8 cellular contexts compared by ENCODE assay signal in genomic region chrX:22063284-22063683, GRCh38. TPM values are rescaled to one million over a fixed set of nuclear protein-coding genes. Genes with fewer than 3 reads are reported as not detected.
A peak's percentile ranks its signal among the peaks of the same experiment; 100 is the strongest.
DNase-seq lines count a peak whose midpoint lies in the region; ATAC-seq and TF ChIP-seq lines count a peak whose summit lies in the region.

No MANE protein-coding gene starts in this region.

- H3K4me1 ChIP-seq in psoas muscle, result no peaks in the 10 kb centered on the region

- peak; percentile 81 for ATAC-seq in GM19035 (IDR thresholded peaks at IDR 0.05; ENCODE audit: unreplicated experiment)
- peak; percentile 90 for ATAC-seq in HG02885 (IDR thresholded peaks at IDR 0.05; ENCODE audit: poor library complexity, unreplicated experiment)
- ATAC-seq in psoas muscle, result no peak

- H3K9me3 ChIP-seq in psoas muscle, result peaks cover 5% of the 10 kb centered on the region

- H3K27me3 ChIP-seq in psoas muscle (ENCODE audit: insufficient read depth in 3 of 3, low read length in 2 of 3), result peaks cover 0 to 8% (median 0%) of the 10 kb centered on the region in 3 donors

- no peak overlapping the region for H3K27ac ChIP-seq in psoas muscle

- intact Hi-C loops in psoas muscle (cut with DNase I), result no loop called here

- no peak for TF ChIP-seq CTCF in psoas muscle (IDR thresholded peaks at IDR 0.05)

- DNase-seq in SK-MEL-5 (ENCODE audit: low read depth, low spot score) (peak; percentile 71), RKO (ENCODE audit: low spot score) (no peak), psoas muscle (no peak), NCI-H187 (lab: John Stamatoyannopoulos, UW) (no peak)
- peak; percentile 16 for DNase-seq in stimulated activated CD4-positive, alpha-beta T cell treated with anti-CD3 and anti-CD28 coated beads, Interleukin-12 subunit alpha, Interleukin-12 subunit beta, amount 100 ng/mL, for 4 hours
- DNase-seq in NK-92 treated with Interleukin-12 subunit alpha and Interleukin-12 subunit beta, amount 100 ng/mL, for 24 hours (lab: John Stamatoyannopoulos, UW), result no peak

- no peaks in the 10 kb centered on the region for H3K36me3 ChIP-seq in psoas muscle (ENCODE audit: insufficient read depth in 1 of 2, low read depth in 1 of 2)

- 52 to 61% (median 57%) methylated on average over 7 of the region's 7 CpGs for WGBS in psoas muscle, 3 donors

- in situ Hi-C loops in SK-MEL-5 (cut with HindIII; ENCODE audit: low pct_unique_long_range_greater_than_20kb, low sequenced_read_pairs), result no loop called here

- H3K4me3 ChIP-seq in psoas muscle, result no peak overlapping the region

RNA-seq across cellular contexts. Expression of gene PHEX, which starts 31.2 kb away (rescaled TPM):
- total RNA-seq in SK-MEL-5 (2014; rRNA removed; shearing (Covaris generic)), result 0.16 and 0.32 TPM in 2 replicates
- polyA plus RNA-seq in SK-MEL-5 (2015; cell fraction: cytosol; rRNA removed), result 0.11 and 1.0 TPM in 2 replicates
- 0.09 and 0.23 TPM in 2 replicates for polyA plus RNA-seq in SK-MEL-5 (2015; cell fraction: nucleus; rRNA removed)
- total RNA-seq in psoas muscle, result under 1 TPM in 2 of 4 donors, not detected in 2; 0.04 to 0.11 TPM
- polyA plus RNA-seq in psoas muscle, result under 1 TPM in 2 of 3 donors, not detected in 1; 0.01 to 0.04 TPM

Comparison
In these comparisons a context has a peak if more than half of its experiments do, and no peak if none do; other contexts are left out.
1. ATAC-seq: peak in GM19035 (single experiment) and HG02885 (single experiment); none in psoas muscle (0 of 4).
2. DNase-seq: peak in SK-MEL-5 (single experiment) and stimulated activated CD4-positive, alpha-beta T cell treated with anti-CD3 and anti-CD28 coated beads, Interleukin-12 subunit alpha, Interleukin-12 subunit beta, amount 100 ng/mL, for 4 hours (single experiment); none in RKO (single experiment), NK-92 treated with Interleukin-12 subunit alpha and Interleukin-12 subunit beta, amount 100 ng/mL, for 24 hours (single experiment), psoas muscle (0 of 2) and NCI-H187 (0 of 2).